In genomic region chr12:26410686-26411085, GRCh38 we compare ENCODE assay signal across 25 cellular contexts.
"Had no signal": no experiment of that assay in that cellular context is flagged by ENCODE, and none has a peak within 500 bp of the region (broad histone marks: within the 10 kb centered on the region; RNA-seq: fewer than 3 reads in every experiment).

No MANE protein-coding gene starts in this region.

- H3K9me3 ChIP-seq: colonic mucosa, esophagus squamous epithelium, gastrocnemius medialis, heart right ventricle, left ventricle myocardium inferior, lower lobe of right lung had no signal

- H3K4me3 ChIP-seq: colonic mucosa, esophagus squamous epithelium, gastrocnemius medialis, heart right ventricle, left ventricle myocardium inferior, lower lobe of right lung had no signal

- H3K27ac ChIP-seq: colonic mucosa, epithelial cell of prostate, esophagus squamous epithelium, gastrocnemius medialis, heart right ventricle, left ventricle myocardium inferior, lower lobe of right lung had no signal

- H3K27me3 ChIP-seq: colonic mucosa, esophagus squamous epithelium, gastrocnemius medialis, heart right ventricle had no signal

- ATAC-seq: effector memory CD8-positive, alpha-beta T cell; esophagus mucosa; gastrocnemius medialis; heart right ventricle; lower lobe of right lung had no signal

- DNase-seq: cerebellar nuclear complex; colonic mucosa; cortex of kidney; effector CD8-positive, alpha-beta T cell; effector memory CD8-positive, alpha-beta T cell; endodermal cell; erythroblast; esophagus squamous epithelium; foreskin fibroblast; foreskin melanocyte; gastrocnemius medialis; glutamatergic neuron; head of caudate nucleus; heart right ventricle; hypothalamus; immature natural killer cell; islet precursor cell; kidney; kidney glomerular epithelial cell; left ventricle myocardium inferior; lower lobe of right lung; mesenchymal stem cell had no signal

- H3K4me1 ChIP-seq: colonic mucosa, esophagus squamous epithelium, gastrocnemius medialis, heart right ventricle, left ventricle myocardium inferior, lower lobe of right lung had no signal

- FAIRE-seq: endometrium, kidney had no signal

- H3K36me3 ChIP-seq: colonic mucosa, gastrocnemius medialis had no signal
